Comparison of ENCODE assay signal across 14 cellular contexts in genomic region chr3:12955651-12956315, GRCh38.
DNase-seq lines count a peak whose midpoint lies in the region; ATAC-seq and TF ChIP-seq lines count a peak whose summit lies in the region.
"Had no signal": no experiment of that assay in that cellular context is flagged by ENCODE, and none has a peak within 500 bp of the region (broad histone marks: within the 10 kb centered on the region; RNA-seq: fewer than 3 reads in every experiment).

No MANE protein-coding gene starts in this region.

- TF ChIP-seq CTCF in heart left ventricle (IDR thresholded peaks at IDR 0.05), result no peak
- TF ChIP-seq CTCF in esophagus muscularis mucosa (IDR thresholded peaks at IDR 0.05), result no peak
- TF ChIP-seq CTCF in parathyroid adenoma (IDR thresholded peaks at IDR 0.05), result no peak
- no peak for TF ChIP-seq CTCF in uterus (IDR thresholded peaks at IDR 0.05)

- H3K79me2 ChIP-seq in parathyroid adenoma, result peaks cover 69% of the 10 kb centered on the region

- H3K4me3 ChIP-seq in heart left ventricle, result no peak overlapping the region
- H3K4me3 ChIP-seq in esophagus muscularis mucosa, result no peak overlapping the region
- no peak overlapping the region for H3K4me3 ChIP-seq in parathyroid adenoma (ENCODE audit: low read depth, low read length)
- no peak overlapping the region for H3K4me3 ChIP-seq in uterus
- H3K4me3 ChIP-seq: mucosa of descending colon had no signal

- H3K4me1 ChIP-seq in heart left ventricle (peaks cover 39 to 100% (median 91%) of the 10 kb centered on the region in 12 donors), esophagus muscularis mucosa (peaks cover 86 to 98% (median 91%) of the 10 kb centered on the region in 4 donors), parathyroid adenoma (peaks cover 21% of the 10 kb centered on the region), uterus (peaks cover 0 to 15% of the 10 kb centered on the region in 2 donors)

- H3K27ac ChIP-seq in heart left ventricle, result peak overlapping the region; percentile 37 to 84 (median 76)
- peak overlapping the region; percentile 76 to 81 (median 79) for H3K27ac ChIP-seq in esophagus muscularis mucosa (replicated peaks in 1 of 4)
- peak overlapping the region; percentile 63 for H3K27ac ChIP-seq in parathyroid adenoma
- H3K27ac ChIP-seq in uterus, result peak overlapping the region; percentile 32 to 40

- H3K9ac ChIP-seq in parathyroid adenoma, result no peak overlapping the region

- peaks cover 0 to 7% (median 0%) of the 10 kb centered on the region in 9 donors for H3K36me3 ChIP-seq in heart left ventricle
- peaks cover 0 to 5% (median 0%) of the 10 kb centered on the region in 4 donors for H3K36me3 ChIP-seq in esophagus muscularis mucosa
- H3K36me3 ChIP-seq in parathyroid adenoma (ENCODE audit: control insufficient read depth, insufficient read depth, low read length), result no peaks in the 10 kb centered on the region
- H3K36me3 ChIP-seq in uterus, result no peaks in the 10 kb centered on the region

- peak in 1 of 5 donors; percentile 46 for DNase-seq in heart left ventricle
- DNase-seq in Right ventricle myocardium inferior (ENCODE audit: missing footprints), result no peak
- DNase-seq in esophagus muscularis mucosa (ENCODE audit: extremely low spot score), result no peak
- no peak for DNase-seq in uterus
- no peak for DNase-seq in NCI-H1694 treated with DMSO at 0.1 percent for 48 hours (lab: John Stamatoyannopoulos, UW)
- no peak for DNase-seq in stimulated activated naive CD4-positive, alpha-beta T cell (lab: John Stamatoyannopoulos, UW)
- no peak for DNase-seq in GF-D8 (lab: John Stamatoyannopoulos, UW)
- DNase-seq: ACHN; activated CD4-positive, alpha-beta memory T cell treated with anti-CD3 and anti-CD28 coated beads, Interleukin-2, amount 10 ng/mL, durations not matched to agents 7 days and 5 days; cerebellar nuclear complex; NCI-H1436 treated with DMSO at 0.1 percent for 48 hours; NCI-H524 treated with DMSO at 0.1 percent for 48 hours had no signal

- H3K4me2 ChIP-seq in parathyroid adenoma (ENCODE audit: low read length), result peak overlapping the region; percentile 40

- ATAC-seq in heart left ventricle (peak in 1 of 4 donors; percentile 0), Right ventricle myocardium inferior (no peak)

- intact Hi-C loops in heart left ventricle (cut with DNase I), result loop anchor here in 1 of 10 donors (2.0 kb wide), 1 partner anchor 29 kb away; no protein-coding TSS in a partner anchor
- intact Hi-C loops in Right ventricle myocardium inferior (cut with DNase I), result no loop called here
- intact Hi-C loops in esophagus muscularis mucosa (cut with DNase I), result loop anchor here (1.0 to 5.0 kb wide), 2 partner anchors 21 to 37 kb away; no protein-coding TSS in a partner anchor
- intact Hi-C loops in uterus (cut with DNase I; ENCODE audit: low total_unique reads), result no loop called here

- TF ChIP-seq EP300 in esophagus muscularis mucosa (IDR thresholded peaks at IDR 0.05), result no peak

- TF ChIP-seq POLR2A in heart left ventricle (IDR thresholded peaks at IDR 0.05), result no peak
- TF ChIP-seq POLR2A in esophagus muscularis mucosa (IDR thresholded peaks at IDR 0.05; ENCODE audit: low read depth), result no peak
- no peak for TF ChIP-seq POLR2A in uterus (IDR thresholded peaks at IDR 0.05)

- H3K9me3 ChIP-seq in heart left ventricle (no peaks in the 10 kb centered on the region), esophagus muscularis mucosa (no peaks in the 10 kb centered on the region), parathyroid adenoma (ENCODE audit: control insufficient read depth, low read length) (no peaks in the 10 kb centered on the region), uterus (no peaks in the 10 kb centered on the region)
- H3K9me3 ChIP-seq: mucosa of descending colon had no signal

- WGBS in heart left ventricle, 4 donors, result 70 to 78% (median 72%) methylated on average over 13 to 14 of the region's 14 CpGs
- WGBS in esophagus muscularis mucosa, result 78% methylated on average over 14 of the region's 14 CpGs

- no peak overlapping the region for H2AFZ ChIP-seq in parathyroid adenoma

- no peaks in the 10 kb centered on the region for H3K27me3 ChIP-seq in heart left ventricle
- H3K27me3 ChIP-seq in esophagus muscularis mucosa, result no peaks in the 10 kb centered on the region
- no peaks in the 10 kb centered on the region for H3K27me3 ChIP-seq in parathyroid adenoma (ENCODE audit: control insufficient read depth, insufficient read depth, low read length)
- no peaks in the 10 kb centered on the region for H3K27me3 ChIP-seq in uterus
